In the genomic region with DNA sequence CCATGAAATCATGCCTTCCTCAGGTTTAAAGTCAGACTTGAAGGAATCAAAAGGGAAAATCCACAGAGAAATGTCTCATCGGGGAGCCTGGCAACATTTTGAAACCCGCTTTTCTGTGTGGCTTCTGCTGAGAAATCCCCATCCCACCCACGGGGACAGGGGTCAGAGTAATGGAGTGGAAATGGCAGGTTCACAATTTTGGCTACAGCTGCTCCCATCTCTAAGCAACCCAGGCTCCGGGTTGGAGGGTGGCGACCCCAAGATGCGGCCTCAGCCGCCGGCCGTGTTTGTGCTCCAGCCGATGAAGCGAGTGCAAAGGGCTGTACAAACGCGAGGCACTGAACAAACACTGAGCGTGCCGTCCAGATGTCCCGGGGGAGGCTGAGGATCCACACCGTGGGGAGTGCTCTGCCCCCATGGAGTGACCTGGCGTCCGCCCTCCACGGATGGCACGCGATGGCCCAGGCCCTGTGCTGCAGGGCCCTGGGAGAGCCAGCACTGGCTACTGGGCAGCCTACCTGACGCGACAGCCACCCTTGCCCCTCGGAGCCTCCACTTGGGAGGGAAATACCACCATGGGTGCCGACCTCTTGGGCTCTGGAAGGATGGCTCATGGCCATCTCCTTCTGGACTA, we compare ENCODE assay signal across 1 cellular context.
A peak's percentile ranks its signal among the peaks of the same experiment; 100 is the strongest.
TF ChIP-seq lines count a peak whose summit lies in the region.

No MANE protein-coding gene starts in this region.

TF ChIP-seq in HepG2, 621 proteins besides CTCF, POLR2A, EP300 and RAD21 (continued from another document and continues in another):
- TF ChIP-seq, protein P1, sequence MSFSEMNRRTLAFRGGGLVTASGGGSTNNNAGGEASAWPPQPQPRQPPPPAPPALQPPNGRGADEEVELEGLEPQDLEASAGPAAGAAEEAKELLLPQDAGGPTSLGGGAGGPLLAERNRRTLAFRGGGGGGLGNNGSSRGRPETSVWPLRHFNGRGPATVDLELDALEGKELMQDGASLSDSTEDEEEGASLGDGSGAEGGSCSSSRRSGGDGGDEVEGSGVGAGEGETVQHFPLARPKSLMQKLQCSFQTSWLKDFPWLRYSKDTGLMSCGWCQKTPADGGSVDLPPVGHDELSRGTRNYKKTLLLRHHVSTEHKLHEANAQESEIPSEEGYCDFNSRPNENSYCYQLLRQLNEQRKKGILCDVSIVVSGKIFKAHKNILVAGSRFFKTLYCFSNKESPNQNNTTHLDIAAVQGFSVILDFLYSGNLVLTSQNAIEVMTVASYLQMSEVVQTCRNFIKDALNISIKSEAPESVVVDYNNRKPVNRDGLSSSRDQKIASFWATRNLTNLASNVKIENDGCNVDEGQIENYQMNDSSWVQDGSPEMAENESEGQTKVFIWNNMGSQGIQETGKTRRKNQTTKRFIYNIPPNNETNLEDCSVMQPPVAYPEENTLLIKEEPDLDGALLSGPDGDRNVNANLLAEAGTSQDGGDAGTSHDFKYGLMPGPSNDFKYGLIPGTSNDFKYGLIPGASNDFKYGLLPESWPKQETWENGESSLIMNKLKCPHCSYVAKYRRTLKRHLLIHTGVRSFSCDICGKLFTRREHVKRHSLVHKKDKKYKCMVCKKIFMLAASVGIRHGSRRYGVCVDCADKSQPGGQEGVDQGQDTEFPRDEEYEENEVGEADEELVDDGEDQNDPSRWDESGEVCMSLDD (CRISPR knock-in tag; IDR thresholded peaks at IDR 0.05; ENCODE audit: borderline replicate concordance): no peak
- no peak for TF ChIP-seq ZFP37 (CRISPR knock-in tag; IDR thresholded peaks at IDR 0.05; ENCODE audit: borderline replicate concordance)
- TF ChIP-seq, protein P2, sequence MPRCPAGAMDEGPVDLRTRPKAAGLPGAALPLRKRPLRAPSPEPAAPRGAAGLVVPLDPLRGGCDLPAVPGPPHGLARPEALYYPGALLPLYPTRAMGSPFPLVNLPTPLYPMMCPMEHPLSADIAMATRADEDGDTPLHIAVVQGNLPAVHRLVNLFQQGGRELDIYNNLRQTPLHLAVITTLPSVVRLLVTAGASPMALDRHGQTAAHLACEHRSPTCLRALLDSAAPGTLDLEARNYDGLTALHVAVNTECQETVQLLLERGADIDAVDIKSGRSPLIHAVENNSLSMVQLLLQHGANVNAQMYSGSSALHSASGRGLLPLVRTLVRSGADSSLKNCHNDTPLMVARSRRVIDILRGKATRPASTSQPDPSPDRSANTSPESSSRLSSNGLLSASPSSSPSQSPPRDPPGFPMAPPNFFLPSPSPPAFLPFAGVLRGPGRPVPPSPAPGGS (CRISPR knock-in tag; IDR thresholded peaks at IDR 0.05): no peak; the same call in 1 of the 2 replicates
- TF ChIP-seq BRCA1 (CRISPR knock-in tag; IDR thresholded peaks at IDR 0.05): no peak
- TF ChIP-seq, protein P3, sequence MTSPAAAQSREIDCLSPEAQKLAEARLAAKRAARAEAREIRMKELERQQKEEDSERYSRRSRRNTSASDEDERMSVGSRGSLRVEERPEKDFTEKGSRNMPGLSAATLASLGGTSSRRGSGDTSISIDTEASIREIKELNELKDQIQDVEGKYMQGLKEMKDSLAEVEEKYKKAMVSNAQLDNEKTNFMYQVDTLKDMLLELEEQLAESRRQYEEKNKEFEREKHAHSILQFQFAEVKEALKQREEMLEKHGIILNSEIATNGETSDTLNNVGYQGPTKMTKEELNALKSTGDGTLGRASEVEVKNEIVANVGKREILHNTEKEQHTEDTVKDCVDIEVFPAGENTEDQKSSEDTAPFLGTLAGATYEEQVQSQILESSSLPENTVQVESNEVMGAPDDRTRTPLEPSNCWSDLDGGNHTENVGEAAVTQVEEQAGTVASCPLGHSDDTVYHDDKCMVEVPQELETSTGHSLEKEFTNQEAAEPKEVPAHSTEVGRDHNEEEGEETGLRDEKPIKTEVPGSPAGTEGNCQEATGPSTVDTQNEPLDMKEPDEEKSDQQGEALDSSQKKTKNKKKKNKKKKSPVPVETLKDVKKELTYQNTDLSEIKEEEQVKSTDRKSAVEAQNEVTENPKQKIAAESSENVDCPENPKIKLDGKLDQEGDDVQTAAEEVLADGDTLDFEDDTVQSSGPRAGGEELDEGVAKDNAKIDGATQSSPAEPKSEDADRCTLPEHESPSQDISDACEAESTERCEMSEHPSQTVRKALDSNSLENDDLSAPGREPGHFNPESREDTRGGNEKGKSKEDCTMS (CRISPR knock-in tag; conservative IDR thresholded peaks at IDR 0.05): no peak
- no peak for TF ChIP-seq RFXAP (CRISPR knock-in tag; IDR thresholded peaks at IDR 0.05; ENCODE audit: borderline replicate concordance)
- TF ChIP-seq HNRNPLL (IDR thresholded peaks at IDR 0.05; ENCODE audit: low read depth, low read length, poor library complexity, severe bottlenecking): no peak
- no peak for TF ChIP-seq ZNF547 (CRISPR knock-in tag; IDR thresholded peaks at IDR 0.05)
- TF ChIP-seq, protein P4, sequence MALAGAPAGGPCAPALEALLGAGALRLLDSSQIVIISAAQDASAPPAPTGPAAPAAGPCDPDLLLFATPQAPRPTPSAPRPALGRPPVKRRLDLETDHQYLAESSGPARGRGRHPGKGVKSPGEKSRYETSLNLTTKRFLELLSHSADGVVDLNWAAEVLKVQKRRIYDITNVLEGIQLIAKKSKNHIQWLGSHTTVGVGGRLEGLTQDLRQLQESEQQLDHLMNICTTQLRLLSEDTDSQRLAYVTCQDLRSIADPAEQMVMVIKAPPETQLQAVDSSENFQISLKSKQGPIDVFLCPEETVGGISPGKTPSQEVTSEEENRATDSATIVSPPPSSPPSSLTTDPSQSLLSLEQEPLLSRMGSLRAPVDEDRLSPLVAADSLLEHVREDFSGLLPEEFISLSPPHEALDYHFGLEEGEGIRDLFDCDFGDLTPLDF (CRISPR knock-in tag; IDR thresholded peaks at IDR 0.05): no peak
- TF ChIP-seq, protein P5, sequence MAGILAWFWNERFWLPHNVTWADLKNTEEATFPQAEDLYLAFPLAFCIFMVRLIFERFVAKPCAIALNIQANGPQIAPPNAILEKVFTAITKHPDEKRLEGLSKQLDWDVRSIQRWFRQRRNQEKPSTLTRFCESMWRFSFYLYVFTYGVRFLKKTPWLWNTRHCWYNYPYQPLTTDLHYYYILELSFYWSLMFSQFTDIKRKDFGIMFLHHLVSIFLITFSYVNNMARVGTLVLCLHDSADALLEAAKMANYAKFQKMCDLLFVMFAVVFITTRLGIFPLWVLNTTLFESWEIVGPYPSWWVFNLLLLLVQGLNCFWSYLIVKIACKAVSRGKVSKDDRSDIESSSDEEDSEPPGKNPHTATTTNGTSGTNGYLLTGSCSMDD (CRISPR knock-in tag; IDR thresholded peaks at IDR 0.05): no peak
- no peak for TF ChIP-seq HMG20B (CRISPR knock-in tag; conservative IDR thresholded peaks at IDR 0.05)
- TF ChIP-seq, protein P6, sequence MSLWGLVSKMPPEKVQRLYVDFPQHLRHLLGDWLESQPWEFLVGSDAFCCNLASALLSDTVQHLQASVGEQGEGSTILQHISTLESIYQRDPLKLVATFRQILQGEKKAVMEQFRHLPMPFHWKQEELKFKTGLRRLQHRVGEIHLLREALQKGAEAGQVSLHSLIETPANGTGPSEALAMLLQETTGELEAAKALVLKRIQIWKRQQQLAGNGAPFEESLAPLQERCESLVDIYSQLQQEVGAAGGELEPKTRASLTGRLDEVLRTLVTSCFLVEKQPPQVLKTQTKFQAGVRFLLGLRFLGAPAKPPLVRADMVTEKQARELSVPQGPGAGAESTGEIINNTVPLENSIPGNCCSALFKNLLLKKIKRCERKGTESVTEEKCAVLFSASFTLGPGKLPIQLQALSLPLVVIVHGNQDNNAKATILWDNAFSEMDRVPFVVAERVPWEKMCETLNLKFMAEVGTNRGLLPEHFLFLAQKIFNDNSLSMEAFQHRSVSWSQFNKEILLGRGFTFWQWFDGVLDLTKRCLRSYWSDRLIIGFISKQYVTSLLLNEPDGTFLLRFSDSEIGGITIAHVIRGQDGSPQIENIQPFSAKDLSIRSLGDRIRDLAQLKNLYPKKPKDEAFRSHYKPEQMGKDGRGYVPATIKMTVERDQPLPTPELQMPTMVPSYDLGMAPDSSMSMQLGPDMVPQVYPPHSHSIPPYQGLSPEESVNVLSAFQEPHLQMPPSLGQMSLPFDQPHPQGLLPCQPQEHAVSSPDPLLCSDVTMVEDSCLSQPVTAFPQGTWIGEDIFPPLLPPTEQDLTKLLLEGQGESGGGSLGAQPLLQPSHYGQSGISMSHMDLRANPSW (CRISPR knock-in tag; IDR thresholded peaks at IDR 0.05; ENCODE audit: borderline replicate concordance): no peak
- no peak for TF ChIP-seq ZNF879 (CRISPR knock-in tag; IDR thresholded peaks at IDR 0.05)
- no peak for TF ChIP-seq CHD2 (IDR thresholded peaks at IDR 0.05; ENCODE audit: low read depth, low read length)
- TF ChIP-seq ZNF10 (CRISPR knock-in tag; IDR thresholded peaks at IDR 0.05; ENCODE audit: borderline replicate concordance, low read depth): no peak
- TF ChIP-seq FOXM1 (CRISPR knock-in tag; IDR thresholded peaks at IDR 0.05): no peak
- TF ChIP-seq ZNF3 (CRISPR knock-in tag; IDR thresholded peaks at IDR 0.05): no peak
- no peak for TF ChIP-seq NR2F6 (IDR thresholded peaks at IDR 0.05)
- TF ChIP-seq NR2F6 (CRISPR knock-in tag; IDR thresholded peaks at IDR 0.05): peak; percentile 47; the same call in 1 of the 2 replicates
- TF ChIP-seq, protein P7, sequence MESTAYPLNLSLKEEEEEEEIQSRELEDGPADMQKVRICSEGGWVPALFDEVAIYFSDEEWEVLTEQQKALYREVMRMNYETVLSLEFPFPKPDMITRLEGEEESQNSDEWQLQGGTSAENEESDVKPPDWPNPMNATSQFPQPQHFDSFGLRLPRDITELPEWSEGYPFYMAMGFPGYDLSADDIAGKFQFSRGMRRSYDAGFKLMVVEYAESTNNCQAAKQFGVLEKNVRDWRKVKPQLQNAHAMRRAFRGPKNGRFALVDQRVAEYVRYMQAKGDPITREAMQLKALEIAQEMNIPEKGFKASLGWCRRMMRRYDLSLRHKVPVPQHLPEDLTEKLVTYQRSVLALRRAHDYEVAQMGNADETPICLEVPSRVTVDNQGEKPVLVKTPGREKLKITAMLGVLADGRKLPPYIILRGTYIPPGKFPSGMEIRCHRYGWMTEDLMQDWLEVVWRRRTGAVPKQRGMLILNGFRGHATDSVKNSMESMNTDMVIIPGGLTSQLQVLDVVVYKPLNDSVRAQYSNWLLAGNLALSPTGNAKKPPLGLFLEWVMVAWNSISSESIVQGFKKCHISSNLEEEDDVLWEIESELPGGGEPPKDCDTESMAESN (CRISPR knock-in tag; conservative IDR thresholded peaks at IDR 0.05): no peak
- no peak for TF ChIP-seq NR2C2 (CRISPR knock-in tag; IDR thresholded peaks at IDR 0.05; ENCODE audit: borderline replicate concordance)
- TF ChIP-seq IRX3 (CRISPR knock-in tag; IDR thresholded peaks at IDR 0.05; ENCODE audit: borderline replicate concordance, low read depth): no peak
- TF ChIP-seq HMGA1 (CRISPR knock-in tag; conservative IDR thresholded peaks at IDR 0.05): no peak
- TF ChIP-seq SP2 (CRISPR knock-in tag; IDR thresholded peaks at IDR 0.05): no peak
- no peak for TF ChIP-seq KDM3A (CRISPR knock-in tag; IDR thresholded peaks at IDR 0.05; ENCODE audit: low read depth)
- no peak for TF ChIP-seq KLF12 (CRISPR knock-in tag; IDR thresholded peaks at IDR 0.05; ENCODE audit: borderline replicate concordance)
- no peak for TF ChIP-seq PAX8 (CRISPR knock-in tag; IDR thresholded peaks at IDR 0.05; ENCODE audit: borderline replicate concordance)
- TF ChIP-seq ZNF543 (CRISPR knock-in tag; IDR thresholded peaks at IDR 0.05): peak; percentile 63; the same call in 1 of the 2 replicates
- no peak for TF ChIP-seq POLR2AphosphoS5 (IDR thresholded peaks at IDR 0.05; ENCODE audit: low read depth, low read length)
- TF ChIP-seq, protein P8, sequence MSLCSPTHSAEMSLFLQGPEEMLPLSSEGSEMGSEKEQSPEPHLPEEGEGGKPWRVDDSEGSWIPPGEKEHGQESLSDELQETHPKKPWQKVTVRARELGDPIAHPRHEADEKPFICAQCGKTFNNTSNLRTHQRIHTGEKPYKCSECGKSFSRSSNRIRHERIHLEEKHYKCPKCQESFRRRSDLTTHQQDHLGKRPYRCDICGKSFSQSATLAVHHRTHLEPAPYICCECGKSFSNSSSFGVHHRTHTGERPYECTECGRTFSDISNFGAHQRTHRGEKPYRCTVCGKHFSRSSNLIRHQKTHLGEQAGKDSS (CRISPR knock-in tag; IDR thresholded peaks at IDR 0.05; ENCODE audit: borderline replicate concordance, low read depth): no peak
- TF ChIP-seq ASH2L (IDR thresholded peaks at IDR 0.05; ENCODE audit: insufficient read length, low read depth, low read length): peak; percentile 36
- TF ChIP-seq ZNF138 (CRISPR knock-in tag; IDR thresholded peaks at IDR 0.05; ENCODE audit: low read depth): 0 out of 2 replicates have a peak, but pooled peaks have one; percentile 60
- no peak for TF ChIP-seq GTF2F1 (IDR thresholded peaks at IDR 0.05; ENCODE audit: low read length)
- TF ChIP-seq GATAD2A (CRISPR knock-in tag; IDR thresholded peaks at IDR 0.05): peak; percentile 74
- TF ChIP-seq, protein P9, sequence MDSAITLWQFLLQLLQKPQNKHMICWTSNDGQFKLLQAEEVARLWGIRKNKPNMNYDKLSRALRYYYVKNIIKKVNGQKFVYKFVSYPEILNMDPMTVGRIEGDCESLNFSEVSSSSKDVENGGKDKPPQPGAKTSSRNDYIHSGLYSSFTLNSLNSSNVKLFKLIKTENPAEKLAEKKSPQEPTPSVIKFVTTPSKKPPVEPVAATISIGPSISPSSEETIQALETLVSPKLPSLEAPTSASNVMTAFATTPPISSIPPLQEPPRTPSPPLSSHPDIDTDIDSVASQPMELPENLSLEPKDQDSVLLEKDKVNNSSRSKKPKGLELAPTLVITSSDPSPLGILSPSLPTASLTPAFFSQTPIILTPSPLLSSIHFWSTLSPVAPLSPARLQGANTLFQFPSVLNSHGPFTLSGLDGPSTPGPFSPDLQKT (CRISPR knock-in tag; IDR thresholded peaks at IDR 0.05; ENCODE audit: borderline replicate concordance): no peak
- no peak for TF ChIP-seq TBX3 (IDR thresholded peaks at IDR 0.05; ENCODE audit: borderline replicate concordance)
- no peak for TF ChIP-seq ZNF468 (CRISPR knock-in tag; IDR thresholded peaks at IDR 0.05)
- no peak for TF ChIP-seq MIXL1 (CRISPR knock-in tag; IDR thresholded peaks at IDR 0.05)
- TF ChIP-seq MTA3 (CRISPR knock-in tag; IDR thresholded peaks at IDR 0.05): no peak
- TF ChIP-seq ZFP36L1 (CRISPR knock-in tag; IDR thresholded peaks at IDR 0.05): no peak
- TF ChIP-seq GPN1 (CRISPR knock-in tag; IDR thresholded peaks at IDR 0.05; ENCODE audit: borderline replicate concordance): no peak
- no peak for TF ChIP-seq CHCHD3 (CRISPR knock-in tag; IDR thresholded peaks at IDR 0.05)
- no peak for TF ChIP-seq ZNF484 (CRISPR knock-in tag; IDR thresholded peaks at IDR 0.05; ENCODE audit: borderline replicate concordance, low read depth)
- no peak for TF ChIP-seq BHLHE40 (IDR thresholded peaks at IDR 0.05; ENCODE audit: low read length)
